In the genomic region with DNA sequence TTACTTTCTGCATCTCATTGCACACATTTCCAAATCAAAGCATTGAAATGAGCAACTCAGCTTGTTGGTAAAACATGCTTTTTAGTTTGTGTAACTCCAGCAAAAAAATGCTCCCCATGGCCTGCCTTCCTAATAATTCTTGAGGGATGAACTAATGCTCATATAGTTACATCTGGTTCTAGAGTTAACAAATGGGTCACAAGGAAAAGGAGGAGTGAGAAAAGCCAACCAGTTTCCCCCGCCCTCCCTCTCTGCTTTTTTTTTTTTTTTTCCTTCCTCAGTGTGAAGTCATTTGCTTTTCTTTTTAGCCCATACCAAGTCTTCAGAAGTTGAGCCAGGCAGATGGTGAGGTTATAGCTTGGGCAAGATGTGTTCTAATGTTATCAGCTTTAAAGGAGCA, we compare ENCODE assay signal across 21 cellular contexts.
DNase-seq lines count a peak whose midpoint lies in the region; ATAC-seq, FAIRE-seq and TF ChIP-seq lines count a peak whose summit lies in the region.
"Had no signal": no experiment of that assay in that cellular context is flagged by ENCODE, and none has a peak within 500 bp of the region (broad histone marks: within the 10 kb centered on the region; RNA-seq: fewer than 3 reads in every experiment).

No MANE protein-coding gene starts in this region.

- H3K4me3 ChIP-seq in heart left ventricle (no peak overlapping the region), right atrium auricular region (no peak overlapping the region), astrocyte of the spinal cord (ENCODE audit: low read depth, low read length) (no peak overlapping the region)
- H3K4me3 ChIP-seq: ascending aorta, sigmoid colon, suprapubic skin had no signal

- WGBS in heart left ventricle, 4 donors, result 45 to 73% (median 69%) methylated on average over 1 of the region's 1 CpG

- H3K27me3 ChIP-seq in heart left ventricle, result peaks cover 0 to 11% (median 0%) of the 10 kb centered on the region in 9 donors
- H3K27me3 ChIP-seq in right atrium auricular region, result no peaks in the 10 kb centered on the region
- H3K27me3 ChIP-seq: ascending aorta, sigmoid colon, suprapubic skin had no signal

- in situ Hi-C loops in astrocyte of the spinal cord (cut with HindIII; ENCODE audit: low sequenced_read_pairs), result no loop called here

- TF ChIP-seq CTCF in heart left ventricle (IDR thresholded peaks at IDR 0.05), result no peak
- TF ChIP-seq CTCF in right atrium auricular region (IDR thresholded peaks at IDR 0.05), result no peak
- TF ChIP-seq CTCF in astrocyte of the spinal cord (IDR thresholded peaks at IDR 0.05; ENCODE audit: low read depth, low read length), result no peak

- no peak for DNase-seq in heart left ventricle
- no peak for DNase-seq in right atrium auricular region (ENCODE audit: low spot score)
- peak; percentile 38 for DNase-seq in astrocyte of the spinal cord (ENCODE audit: low read depth, low spot score)
- DNase-seq in left ventricle myocardium superior, result no peak
- DNase-seq in NCI-H446 (lab: John Stamatoyannopoulos, UW), result no peak
- no peak for DNase-seq in RCC 7860 (ENCODE audit: low spot score)
- DNase-seq in HK-2 (ENCODE audit: unreplicated experiment), result no peak
- no peak for DNase-seq in RKO (ENCODE audit: low spot score)
- DNase-seq: activated naive CD4-positive, alpha-beta T cell treated with anti-CD3 and anti-CD28 coated beads for 36 hours; activated T-cell treated with anti-CD3 and anti-CD28 coated beads, Interleukin-2, amount 50 U/mL, for 4 hours; CD8-positive, alpha-beta T cell; effector memory CD4-positive, alpha-beta T cell; H7; hypothalamus; islet precursor cell; naive B cell; sigmoid colon; SK-N-SH; T-helper 9 cell had no signal

- H3K9me3 ChIP-seq in heart left ventricle, result no peaks in the 10 kb centered on the region
- H3K9me3 ChIP-seq in right atrium auricular region, result no peaks in the 10 kb centered on the region
- H3K9me3 ChIP-seq: ascending aorta, sigmoid colon, SK-N-SH, suprapubic skin had no signal

- no peak for FAIRE-seq in RCC 7860 (lab: Jason Lieb, UNC)

- peak in 3 of 4 donors; percentile 51 to 78 (median 56) for ATAC-seq in heart left ventricle
- ATAC-seq in left ventricle myocardium superior, result peak; percentile 78
- ATAC-seq: activated T-cell treated with anti-CD3 and anti-CD28 coated beads, Interleukin-2, amount 50 U/mL, for 4 hours; CD8-positive, alpha-beta T cell had no signal

- no peak for TF ChIP-seq POLR2A in heart left ventricle (IDR thresholded peaks at IDR 0.05)

- H3K27ac ChIP-seq in heart left ventricle, result no peak overlapping the region
- H3K27ac ChIP-seq in right atrium auricular region, result no peak overlapping the region
- H3K27ac ChIP-seq: ascending aorta, sigmoid colon, suprapubic skin had no signal

- H3K4me1 ChIP-seq in heart left ventricle (peaks cover 0 to 28% (median 2%) of the 10 kb centered on the region in 12 donors), right atrium auricular region (no peaks in the 10 kb centered on the region)
- H3K4me1 ChIP-seq: ascending aorta had no signal

- no peaks in the 10 kb centered on the region for H3K36me3 ChIP-seq in heart left ventricle
- no peaks in the 10 kb centered on the region for H3K36me3 ChIP-seq in right atrium auricular region
- H3K36me3 ChIP-seq: ascending aorta, sigmoid colon, suprapubic skin had no signal

- intact Hi-C loops in heart left ventricle (cut with DNase I) (no loop called here), left ventricle myocardium superior (cut with micrococcal nuclease) (no loop called here)
